ENCODE assay signal across 1 cellular context in the genomic region with DNA sequence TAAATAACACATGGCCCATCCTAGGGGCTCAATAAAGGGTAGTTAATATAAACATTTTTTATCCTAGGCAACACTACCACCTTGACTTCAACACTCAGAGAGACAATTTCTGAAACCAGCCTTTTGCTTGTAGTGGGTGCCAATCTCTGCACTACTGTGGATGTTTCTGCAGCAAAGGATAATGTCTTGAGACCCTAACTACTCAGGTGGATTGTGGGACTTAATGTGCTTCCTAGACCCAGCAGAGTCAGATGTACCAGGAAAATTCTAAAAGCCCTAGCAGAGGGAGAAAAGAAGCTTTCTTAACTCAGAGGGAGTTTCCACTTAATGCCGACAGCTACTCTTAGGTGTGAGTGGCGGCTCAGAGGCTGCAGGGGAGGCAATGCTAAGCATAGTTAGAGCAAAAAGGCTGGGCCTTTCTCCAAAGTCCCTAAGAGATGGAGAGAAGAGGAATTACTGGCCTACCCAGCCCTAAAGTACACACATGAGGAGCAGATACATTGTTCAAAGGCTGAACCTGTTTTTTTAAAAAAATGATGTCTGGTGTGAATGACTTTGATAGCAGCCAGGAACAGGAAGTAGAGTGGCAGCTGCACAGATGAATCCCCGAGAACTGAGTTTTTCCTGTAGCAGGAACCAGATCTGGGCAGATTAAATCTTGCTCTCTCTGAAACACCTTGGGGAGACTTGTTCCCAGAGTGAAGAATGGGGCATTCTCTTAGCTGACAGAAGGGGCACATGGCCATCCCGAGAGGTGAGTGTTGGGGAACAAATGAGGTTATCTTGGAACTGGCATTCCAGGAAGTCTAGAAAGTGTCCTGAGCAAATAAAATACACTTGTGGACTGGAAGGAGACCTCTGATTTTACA.
TF ChIP-seq lines count a peak whose summit lies in the region.

No MANE protein-coding gene starts in this region.

TF ChIP-seq in H1, 55 proteins besides CTCF, POLR2A, EP300 and RAD21:
- TF ChIP-seq CHD1 (IDR thresholded peaks at IDR 0.05; ENCODE audit: low read depth, low read length), result no peak
- no peak for TF ChIP-seq KDM5A (IDR thresholded peaks at IDR 0.05; ENCODE audit: low read length)
